ENCODE assay signal across 18 cellular contexts in the genomic region with DNA sequence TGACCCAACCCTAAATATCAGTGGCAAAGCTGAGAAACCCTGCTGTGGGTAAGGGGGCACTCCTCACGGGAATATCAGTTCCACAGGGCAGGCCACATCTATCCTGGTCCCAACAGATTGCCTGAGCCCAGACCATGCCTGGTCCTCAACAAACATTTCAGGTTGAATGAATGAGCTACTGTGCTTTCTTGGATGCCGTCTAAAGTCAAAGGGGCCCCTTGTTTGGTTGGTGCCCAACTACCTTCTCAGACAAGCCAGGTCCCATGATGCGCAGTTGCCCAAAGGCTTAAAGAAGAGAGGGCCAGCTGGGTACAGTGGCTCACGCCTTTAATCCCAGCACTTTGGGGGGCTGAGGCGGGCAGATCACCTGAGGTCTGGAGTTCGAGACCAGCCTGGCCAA. TPM values are rescaled to one million over a fixed set of nuclear protein-coding genes. Genes with fewer than 3 reads are reported as not detected.
DNase-seq lines count a peak whose midpoint lies in the region; ATAC-seq, FAIRE-seq and TF ChIP-seq lines count a peak whose summit lies in the region.
"Had no signal": no experiment of that assay in that cellular context is flagged by ENCODE, and none has a peak within 500 bp of the region (broad histone marks: within the 10 kb centered on the region; RNA-seq: fewer than 3 reads in every experiment).

No MANE protein-coding gene starts in this region.

- FAIRE-seq in keratinocyte (lab: Jason Lieb, UNC) (no peak), HTR-8/SVneo (lab: Jason Lieb, UNC) (no peak)
- FAIRE-seq: endometrium had no signal

- peaks cover 45% of the 10 kb centered on the region for H3K36me3 Mint-ChIP-seq in activated CD8-positive, alpha-beta T cell treated with anti-CD3 and anti-CD28 coated beads, Interleukin-2, amount 10 ng/mL, durations not matched to agents 7 days and 5 days (ENCODE audit: low read depth)
- H3K36me3 Mint-ChIP-seq in type B pancreatic cell = no peaks in the 10 kb centered on the region
- H3K36me3 Mint-ChIP-seq in activated CD8-positive, alpha-beta memory T cell treated with anti-CD3 and anti-CD28 coated beads, Interleukin-2, amount 10 ng/mL, durations not matched to agents 7 days and 5 days = peaks cover 31% of the 10 kb centered on the region

- POLR2A ChIA-PET in activated CD8-positive, alpha-beta T cell treated with anti-CD3 and anti-CD28 coated beads, Interleukin-2, amount 10 ng/mL, durations not matched to agents 7 days and 5 days (lab: Charles Lee) = no interaction called here

- H3K79me2 ChIP-seq in keratinocyte (ENCODE audit: control insufficient read depth, insufficient read depth, low read length) = peaks cover 54% of the 10 kb centered on the region

- no peaks in the 10 kb centered on the region for H3K9me3 ChIP-seq in keratinocyte (ENCODE audit: control insufficient read depth, low read depth, low read length)
- H3K9me3 ChIP-seq: gastroesophageal sphincter, testis had no signal

- peaks cover 47% of the 10 kb centered on the region for H3K4me1 ChIP-seq in keratinocyte (ENCODE audit: control insufficient read depth, extremely low read depth, insufficient read depth, low read length)

- TF ChIP-seq CTCF in keratinocyte (optimal IDR thresholded peaks at IDR 0.05 in 1 of 3, IDR thresholded peaks at IDR 0.05 in 1 of 3, conservative IDR thresholded peaks at IDR 0.05 in 1 of 3; ENCODE audit: extremely low read depth in 1 of 3, insufficient read depth in 2 of 3, low read length in 3 of 3) = no peak
- TF ChIP-seq CTCF in type B pancreatic cell (conservative IDR thresholded peaks at IDR 0.05) = no peak

- H3K27ac ChIP-seq in keratinocyte (ENCODE audit: control insufficient read depth, insufficient read depth, low read length) = peak overlapping the region; percentile 6
- H3K27ac ChIP-seq: cardiac muscle cell, KMS-11, testis had no signal

- CTCF ChIA-PET in activated CD8-positive, alpha-beta T cell treated with anti-CD3 and anti-CD28 coated beads, Interleukin-2, amount 10 ng/mL, durations not matched to agents 7 days and 5 days (lab: Charles Lee) = interaction anchor here (1.7 kb wide), 1 partner anchor 70 kb away, joined by 6 read pairs; a partner anchor contains a TSS
- CTCF ChIA-PET in activated CD8-positive, alpha-beta memory T cell treated with anti-CD3 and anti-CD28 coated beads, Interleukin-2, amount 10 ng/mL, durations not matched to agents 7 days and 5 days (lab: Charles Lee) = interaction anchor here (0.7 to 7.8 kb wide), 4 partner anchors 9 to 83 kb away, joined by 4 to 74 read pairs (median 5); a partner anchor contains a TSS

- dilution Hi-C loops in keratinocyte (cut with MboI; ENCODE audit: extremely low pct_ligation_motif_present, low sequenced_read_pairs) = no loop called here

- no peaks in the 10 kb centered on the region for H4K20me1 ChIP-seq in keratinocyte (ENCODE audit: control insufficient read depth, extremely low read depth, insufficient read depth, low read length)

- peaks cover 26 to 44% of the 10 kb centered on the region in 2 experiments for H3K36me3 ChIP-seq in keratinocyte (ENCODE audit: control insufficient read depth in 2 of 2, extremely low read depth in 1 of 2, insufficient read depth in 2 of 2, low read length in 2 of 2)

- H3K27me3 ChIP-seq in keratinocyte (ENCODE audit: control insufficient read depth, extremely low read depth, insufficient read depth, low read length) = no peaks in the 10 kb centered on the region
- H3K27me3 ChIP-seq: cardiac muscle cell, gastroesophageal sphincter, testis had no signal

- H3K4me3 ChIP-seq in keratinocyte (ENCODE audit: control insufficient read depth in 2 of 3, extremely low read depth in 1 of 3, insufficient read depth in 2 of 3, low read depth in 1 of 3, low read length in 3 of 3) = peak overlapping the region in 2 of 3 experiments; percentile 73 to 98
- H3K4me3 ChIP-seq: cardiac muscle cell, gastroesophageal sphincter, testis had no signal

- no peaks in the 10 kb centered on the region for H3K27me3 Mint-ChIP-seq in stimulated activated naive CD8-positive, alpha-beta T cell treated with anti-CD3 and anti-CD28 coated beads, Interleukin-15, amount 100 ng/mL, for 72 hours
- H3K27me3 Mint-ChIP-seq in activated CD8-positive, alpha-beta T cell treated with anti-CD3 and anti-CD28 coated beads, Interleukin-2, amount 10 ng/mL, durations not matched to agents 7 days and 5 days (ENCODE audit: low read depth) = no peaks in the 10 kb centered on the region
- peaks cover 14% of the 10 kb centered on the region for H3K27me3 Mint-ChIP-seq in type B pancreatic cell
- H3K27me3 Mint-ChIP-seq in activated CD8-positive, alpha-beta memory T cell treated with anti-CD3 and anti-CD28 coated beads, Interleukin-2, amount 10 ng/mL, durations not matched to agents 7 days and 5 days = no peaks in the 10 kb centered on the region

- peak overlapping the region; percentile 88 for H3K9ac ChIP-seq in keratinocyte (ENCODE audit: control insufficient read depth, extremely low read depth, insufficient read depth, low read length)
- H3K9ac ChIP-seq: KMS-11 had no signal

- peak overlapping the region in 1 of 2 donors; percentile 46 for H3K27ac Mint-ChIP-seq in stimulated activated naive CD8-positive, alpha-beta T cell treated with anti-CD3 and anti-CD28 coated beads, Interleukin-15, amount 100 ng/mL, for 72 hours
- H3K27ac Mint-ChIP-seq in activated CD8-positive, alpha-beta T cell treated with anti-CD3 and anti-CD28 coated beads, Interleukin-2, amount 10 ng/mL, durations not matched to agents 7 days and 5 days = no peak overlapping the region
- no peak overlapping the region for H3K27ac Mint-ChIP-seq in type B pancreatic cell
- H3K27ac Mint-ChIP-seq in activated CD8-positive, alpha-beta memory T cell treated with anti-CD3 and anti-CD28 coated beads, Interleukin-2, amount 10 ng/mL, durations not matched to agents 7 days and 5 days = no peak overlapping the region

- peak overlapping the region; percentile 61 to 86 for H3K4me3 Mint-ChIP-seq in stimulated activated naive CD8-positive, alpha-beta T cell treated with anti-CD3 and anti-CD28 coated beads, Interleukin-15, amount 100 ng/mL, for 72 hours
- peak overlapping the region; percentile 100 for H3K4me3 Mint-ChIP-seq in activated CD8-positive, alpha-beta T cell treated with anti-CD3 and anti-CD28 coated beads, Interleukin-2, amount 10 ng/mL, durations not matched to agents 7 days and 5 days
- peak overlapping the region; percentile 97 for H3K4me3 Mint-ChIP-seq in type B pancreatic cell
- H3K4me3 Mint-ChIP-seq in activated CD8-positive, alpha-beta memory T cell treated with anti-CD3 and anti-CD28 coated beads, Interleukin-2, amount 10 ng/mL, durations not matched to agents 7 days and 5 days = no peak overlapping the region

- peak overlapping the region; percentile 99 for H3K4me2 ChIP-seq in keratinocyte (ENCODE audit: control insufficient read depth, extremely low read depth, insufficient read depth, low read depth, low read length)

- ATAC-seq in stimulated activated naive CD8-positive, alpha-beta T cell treated with anti-CD3 and anti-CD28 coated beads, Interleukin-15, amount 100 ng/mL, for 72 hours = no peak
- no peak for ATAC-seq in stimulated activated naive CD8-positive, alpha-beta T cell treated with anti-CD3 and anti-CD28 coated beads, Interleukin-15, Interleukin-2, amounts not matched to agents 100 U/mL and 50 U/mL, for 24 hours
- ATAC-seq in activated CD8-positive, alpha-beta T cell treated with anti-CD3 and anti-CD28 coated beads, Interleukin-2, amount 10 ng/mL, durations not matched to agents 7 days and 5 days = no peak
- ATAC-seq in activated CD8-positive, alpha-beta memory T cell treated with anti-CD3 and anti-CD28 coated beads, Interleukin-2, amount 10 ng/mL, durations not matched to agents 7 days and 5 days = no peak
- ATAC-seq in HG03354 (IDR thresholded peaks at IDR 0.05; ENCODE audit: poor library complexity, severe bottlenecking, unreplicated experiment) = no peak
- ATAC-seq: gastroesophageal sphincter had no signal

- no peak overlapping the region for H2AFZ ChIP-seq in keratinocyte (ENCODE audit: control insufficient read depth, low read length)

- H3K9me1 ChIP-seq in keratinocyte (ENCODE audit: control insufficient read depth, extremely low read depth, insufficient read depth, low read length) = no peaks in the 10 kb centered on the region

- no peak for DNase-seq in stimulated activated naive CD8-positive, alpha-beta T cell treated with anti-CD3 and anti-CD28 coated beads, Interleukin-15, amount 100 ng/mL, for 72 hours
- DNase-seq in stimulated activated naive CD8-positive, alpha-beta T cell treated with anti-CD3 and anti-CD28 coated beads, Interleukin-15, Interleukin-2, amounts not matched to agents 100 U/mL and 50 U/mL, for 24 hours = no peak
- DNase-seq in activated CD8-positive, alpha-beta T cell treated with anti-CD3 and anti-CD28 coated beads, Interleukin-2, amount 10 ng/mL, durations not matched to agents 7 days and 5 days = no peak
- no peak for DNase-seq in keratinocyte (ENCODE audit: low read depth, low spot score)
- no peak for DNase-seq in type B pancreatic cell (ENCODE audit: extremely low spot score, unreplicated experiment)
- DNase-seq in HTR-8/SVneo (ENCODE audit: insufficient read length, low spot score) = no peak
- no peak for DNase-seq in activated CD8-positive, alpha-beta memory T cell treated with anti-CD3 and anti-CD28 coated beads, Interleukin-2, amount 10 ng/mL, durations not matched to agents 7 days and 5 days
- DNase-seq: activated CD4-positive, CD25-positive, alpha-beta regulatory T cell treated with anti-CD3 and anti-CD28 coated beads, Interleukin-2, amount 50 U/mL, for 72 hours; DMS79 treated with DMSO at 0.1 percent for 48 hours; NCI-H1436; NCI-H446; SW 1271; testis had no signal

- H3K9me3 Mint-ChIP-seq in stimulated activated naive CD8-positive, alpha-beta T cell treated with anti-CD3 and anti-CD28 coated beads, Interleukin-15, amount 100 ng/mL, for 72 hours = no peaks in the 10 kb centered on the region
- no peaks in the 10 kb centered on the region for H3K9me3 Mint-ChIP-seq in activated CD8-positive, alpha-beta T cell treated with anti-CD3 and anti-CD28 coated beads, Interleukin-2, amount 10 ng/mL, durations not matched to agents 7 days and 5 days (ENCODE audit: insufficient read depth)
- H3K9me3 Mint-ChIP-seq in type B pancreatic cell = no peaks in the 10 kb centered on the region
- no peaks in the 10 kb centered on the region for H3K9me3 Mint-ChIP-seq in activated CD8-positive, alpha-beta memory T cell treated with anti-CD3 and anti-CD28 coated beads, Interleukin-2, amount 10 ng/mL, durations not matched to agents 7 days and 5 days (ENCODE audit: low read depth)

- H3K4me1 Mint-ChIP-seq in stimulated activated naive CD8-positive, alpha-beta T cell treated with anti-CD3 and anti-CD28 coated beads, Interleukin-15, amount 100 ng/mL, for 72 hours = peaks cover 55% of the 10 kb centered on the region
- H3K4me1 Mint-ChIP-seq in activated CD8-positive, alpha-beta T cell treated with anti-CD3 and anti-CD28 coated beads, Interleukin-2, amount 10 ng/mL, durations not matched to agents 7 days and 5 days (ENCODE audit: low read depth) = peaks cover 43% of the 10 kb centered on the region
- H3K4me1 Mint-ChIP-seq in type B pancreatic cell (ENCODE audit: unreplicated experiment) = peaks cover 18% of the 10 kb centered on the region
- H3K4me1 Mint-ChIP-seq in activated CD8-positive, alpha-beta memory T cell treated with anti-CD3 and anti-CD28 coated beads, Interleukin-2, amount 10 ng/mL, durations not matched to agents 7 days and 5 days = peaks cover 35% of the 10 kb centered on the region

RNA-seq across cellular contexts. Expression of a gene that starts 2.4 kb away (rescaled TPM):
- total RNA-seq in activated CD8-positive, alpha-beta T cell treated with anti-CD3 and anti-CD28 coated beads, Interleukin-2, amount 10 ng/mL, durations not matched to agents 7 days and 5 days = 100 to 1,000 TPM in 1 of 2 experiments, 10 to 100 TPM in 1; 99.2 to 103 TPM
- 17.1 to 23.3 TPM (median 19.2 TPM) in 3 replicates for polyA plus RNA-seq in keratinocyte
- 32.5 TPM for polyA plus RNA-seq in keratinocyte (2011; ENCODE audit: low read depth)
- polyA plus RNA-seq in keratinocyte (2011; cell fraction: cytosol; rRNA removed) = 14.8 and 34.4 TPM in 2 replicates
- 51.5 and 64.6 TPM in 2 replicates for polyA plus RNA-seq in keratinocyte (2011; cell fraction: nucleus; rRNA removed)
- 24.1 and 106 TPM in 2 replicates for polyA plus RNA-seq in keratinocyte (2012; ENCODE audit: low replicate concordance)
- 18.7 to 149 TPM (median 27.5 TPM) in 3 replicates for polyA minus RNA-seq in keratinocyte
- 49.1 TPM for polyA minus RNA-seq in keratinocyte (2011; cell fraction: cytosol; rRNA and poly(A)+ RNA removed)
- 63.1 and 89.1 TPM in 2 replicates for polyA minus RNA-seq in keratinocyte (2011; cell fraction: nucleus; rRNA and poly(A)+ RNA removed)
- total RNA-seq in type B pancreatic cell (ENCODE audit: low replicate concordance) = 42.9 and 47.8 TPM in 2 replicates
- 10 to 100 TPM; 92.5 to 98.0 TPM for total RNA-seq in activated CD8-positive, alpha-beta memory T cell treated with anti-CD3 and anti-CD28 coated beads, Interleukin-2, amount 10 ng/mL, durations not matched to agents 7 days and 5 days

RNA-seq across cellular contexts. Expression of a gene that starts 51.1 kb away (rescaled TPM):
- total RNA-seq in activated CD8-positive, alpha-beta T cell treated with anti-CD3 and anti-CD28 coated beads, Interleukin-2, amount 10 ng/mL, durations not matched to agents 7 days and 5 days = 10 to 100 TPM; 49.6 to 54.9 TPM
- 80.3 to 141 TPM (median 85.9 TPM) in 3 replicates for polyA plus RNA-seq in keratinocyte
- 17.6 TPM for polyA plus RNA-seq in keratinocyte (2011; ENCODE audit: low read depth)
- 54.8 and 110 TPM in 2 replicates for polyA plus RNA-seq in keratinocyte (2011; cell fraction: cytosol; rRNA removed)
- 95.6 and 133 TPM in 2 replicates for polyA plus RNA-seq in keratinocyte (2011; cell fraction: nucleus; rRNA removed)
- polyA plus RNA-seq in keratinocyte (2012; ENCODE audit: low replicate concordance) = 123 and 217 TPM in 2 replicates
- polyA minus RNA-seq in keratinocyte = 25.0 to 71.5 TPM (median 35.6 TPM) in 3 replicates
- 79.0 TPM for polyA minus RNA-seq in keratinocyte (2011; cell fraction: cytosol; rRNA and poly(A)+ RNA removed)
- 40.6 and 42.4 TPM in 2 replicates for polyA minus RNA-seq in keratinocyte (2011; cell fraction: nucleus; rRNA and poly(A)+ RNA removed)
- total RNA-seq in type B pancreatic cell (ENCODE audit: low replicate concordance) = 57.5 and 63.7 TPM in 2 replicates
- 10 to 100 TPM; 47.7 to 60.8 TPM for total RNA-seq in activated CD8-positive, alpha-beta memory T cell treated with anti-CD3 and anti-CD28 coated beads, Interleukin-2, amount 10 ng/mL, durations not matched to agents 7 days and 5 days
